Comparison of ENCODE assay signal across 8 cellular contexts in genomic region chr5:42583322-42583721, GRCh38.
A peak's percentile ranks its signal among the peaks of the same experiment; 100 is the strongest.
DNase-seq lines count a peak whose midpoint lies in the region; ATAC-seq, FAIRE-seq and TF ChIP-seq lines count a peak whose summit lies in the region.

No MANE protein-coding gene starts in this region.

- WGBS in A549 (ENCODE audit: missing lambda C conversion rate), result 10% methylated on average over 4 of the region's 4 CpGs

- H3K4me3 ChIP-seq in A549, result no peak overlapping the region

- H3K4me3 Mint-ChIP-seq in activated T-helper 1 cell treated with anti-CD3 and anti-CD28 coated beads, Interleukin-12 subunit alpha, Interleukin-12 subunit beta, Interleukin-2, Interleukin-4 antibody, amounts not matched to agents 30 ng/mL and 10 ng/mL and 1 ng/mL, durations not matched to agents 14 hours and 24 hours and 36 hours, result no peak overlapping the region
- no peak overlapping the region for H3K4me3 Mint-ChIP-seq in progenitor cell of endocrine pancreas (ENCODE audit: low read depth)

- H3K27ac Mint-ChIP-seq in activated T-helper 1 cell treated with anti-CD3 and anti-CD28 coated beads, Interleukin-12 subunit alpha, Interleukin-12 subunit beta, Interleukin-2, Interleukin-4 antibody, amounts not matched to agents 30 ng/mL and 10 ng/mL and 1 ng/mL, durations not matched to agents 14 hours and 24 hours and 36 hours, result no peak overlapping the region
- no peak overlapping the region for H3K27ac Mint-ChIP-seq in progenitor cell of endocrine pancreas

- POLR2A ChIA-PET in A549 (lab: Yijun Ruan, JAX), result no interaction called here

- peak; percentile 60 to 64; a peak in 4 of 5 replicates for TF ChIP-seq RAD21 in A549 (conservative IDR thresholded peaks at IDR 0.05 in 1 of 2, IDR thresholded peaks at IDR 0.05 in 1 of 2)

- H3K4me1 ChIP-seq in A549, result no peaks in the 10 kb centered on the region

- H3K9me3 ChIP-seq in A549, result no peaks in the 10 kb centered on the region

- H3K27me3 Mint-ChIP-seq in activated T-helper 1 cell treated with anti-CD3 and anti-CD28 coated beads, Interleukin-12 subunit alpha, Interleukin-12 subunit beta, Interleukin-2, Interleukin-4 antibody, amounts not matched to agents 30 ng/mL and 10 ng/mL and 1 ng/mL, durations not matched to agents 14 hours and 24 hours and 36 hours (ENCODE audit: insufficient read depth), result peaks cover 13% of the 10 kb centered on the region
- no peaks in the 10 kb centered on the region for H3K27me3 Mint-ChIP-seq in progenitor cell of endocrine pancreas

- no peaks in the 10 kb centered on the region for H3K9me3 Mint-ChIP-seq in activated T-helper 1 cell treated with anti-CD3 and anti-CD28 coated beads, Interleukin-12 subunit alpha, Interleukin-12 subunit beta, Interleukin-2, Interleukin-4 antibody, amounts not matched to agents 30 ng/mL and 10 ng/mL and 1 ng/mL, durations not matched to agents 14 hours and 24 hours and 36 hours
- peaks cover 6% of the 10 kb centered on the region for H3K9me3 Mint-ChIP-seq in progenitor cell of endocrine pancreas (ENCODE audit: low read depth)

- CTCF ChIA-PET in A549 (lab: Yijun Ruan, JAX), result interaction anchor here (0.6 to 3.3 kb wide), 30 partner anchors 8 to 865 kb away, joined by 3 to 20 read pairs (median 4); partner anchors contain the start of gene GHR

- TF ChIP-seq CTCF in A549 (IDR thresholded peaks at IDR 0.05) (peak; percentile 72), progenitor cell of endocrine pancreas (IDR thresholded peaks at IDR 0.05; ENCODE audit: unreplicated experiment) (peak; percentile 76)

- H3K4me1 Mint-ChIP-seq in activated T-helper 1 cell treated with anti-CD3 and anti-CD28 coated beads, Interleukin-12 subunit alpha, Interleukin-12 subunit beta, Interleukin-2, Interleukin-4 antibody, amounts not matched to agents 30 ng/mL and 10 ng/mL and 1 ng/mL, durations not matched to agents 14 hours and 24 hours and 36 hours (ENCODE audit: low read depth), result no peaks in the 10 kb centered on the region
- H3K4me1 Mint-ChIP-seq in progenitor cell of endocrine pancreas (ENCODE audit: low read depth), result peaks cover 6% of the 10 kb centered on the region

- DNase-seq in A549 (ENCODE audit: low read depth in 1 of 2, low spot score in 1 of 2), result peak; percentile 50 to 58
- peak; percentile 53 for DNase-seq in ELR (ENCODE audit: low read depth)
- peak; percentile 22 for DNase-seq in NCI-H226
- DNase-seq in activated T-helper 1 cell treated with anti-CD3 and anti-CD28 coated beads, Interleukin-12 subunit alpha, Interleukin-12 subunit beta, Interleukin-2, Interleukin-4 antibody, amounts not matched to agents 30 ng/mL and 10 ng/mL and 1 ng/mL, durations not matched to agents 14 hours and 24 hours and 36 hours (ENCODE audit: low spot score), result peak; percentile 4
- DNase-seq in Right ventricle myocardium superior, result peak; percentile 50
- DNase-seq in progenitor cell of endocrine pancreas (ENCODE audit: low spot score, unreplicated experiment), result no peak

- H3K36me3 Mint-ChIP-seq in activated T-helper 1 cell treated with anti-CD3 and anti-CD28 coated beads, Interleukin-12 subunit alpha, Interleukin-12 subunit beta, Interleukin-2, Interleukin-4 antibody, amounts not matched to agents 30 ng/mL and 10 ng/mL and 1 ng/mL, durations not matched to agents 14 hours and 24 hours and 36 hours (ENCODE audit: low read depth), result no peaks in the 10 kb centered on the region
- peaks cover 3% of the 10 kb centered on the region for H3K36me3 Mint-ChIP-seq in progenitor cell of endocrine pancreas (ENCODE audit: insufficient read depth)

- no peak for TF ChIP-seq EP300 in A549 (IDR thresholded peaks at IDR 0.05)

- H3K27ac ChIP-seq in A549, result no peak overlapping the region

- TF ChIP-seq POLR2A in A549 (IDR thresholded peaks at IDR 0.05; ENCODE audit: low read length), result no peak

- H3K4me2 ChIP-seq in A549, result no peak overlapping the region

- peak; percentile 73 to 85; a peak in 5 of 6 replicates for ATAC-seq in A549
- peak; percentile 67 for ATAC-seq in HG02759 (IDR thresholded peaks at IDR 0.05; ENCODE audit: unreplicated experiment)
- ATAC-seq in Right ventricle myocardium superior (ENCODE audit: poor library complexity), result peak; percentile 45
- no peak for ATAC-seq in GM18870 (IDR thresholded peaks at IDR 0.05; ENCODE audit: unreplicated experiment)

- intact Hi-C loops in activated T-helper 1 cell treated with anti-CD3 and anti-CD28 coated beads, Interleukin-12 subunit alpha, Interleukin-12 subunit beta, Interleukin-2, Interleukin-4 antibody, amounts not matched to agents 30 ng/mL and 10 ng/mL and 1 ng/mL, durations not matched to agents 14 hours and 24 hours and 36 hours (cut with micrococcal nuclease), result loop anchor here (5.0 kb wide), 2 partner anchors 184 to 304 kb away; no protein-coding TSS in a partner anchor
- intact Hi-C loops in Right ventricle myocardium superior (cut with DNase I), result loop anchor here (2.0 to 10.0 kb wide), 2 partner anchors 159 to 181 kb away; no protein-coding TSS in a partner anchor

- peak; percentile 46 for FAIRE-seq in A549 (lab: Jason Lieb, UNC)

TF ChIP-seq in A549, 52 proteins besides CTCF, POLR2A, EP300 and RAD21:
- TF ChIP-seq EHF (CRISPR knock-in tag; IDR thresholded peaks at IDR 0.05) (no peak), GATA3 (IDR thresholded peaks at IDR 0.05; ENCODE audit: borderline replicate concordance) (peak; percentile 61), SMC3 (IDR thresholded peaks at IDR 0.05) (peak; percentile 66), MAFK (IDR thresholded peaks at IDR 0.05; ENCODE audit: partially characterized antibody) (peak; percentile 46), HOXB5 (CRISPR knock-in tag; IDR thresholded peaks at IDR 0.05) (peak; percentile 97), CEBPB (IDR thresholded peaks at IDR 0.05) (peak in 1 of 2 experiments; percentile 76; a peak in 2 of 4 replicates), CBX8 (IDR thresholded peaks at IDR 0.05) (no peak)
